ENCODE assay signal across 8 cellular contexts in genomic region chr19:2702170-2703076, GRCh38.
DNase-seq lines count a peak whose midpoint lies in the region; ATAC-seq lines count a peak whose summit lies in the region.

TSS of gene GNG7 (minus strand) at chr19:2702694. CDS start at chr19:2520688, 182,006 bp downstream.

- no peaks in the 10 kb centered on the region for H3K9me3 ChIP-seq in NT2/D1 (ENCODE audit: insufficient read depth, low read length)

- peak within 1 kb of the TSS; percentile 87 for H3K9ac ChIP-seq in NT2/D1 (ENCODE audit: insufficient read length, low read depth)

- no peaks in the 10 kb centered on the region for H3K27me3 ChIP-seq in NT2/D1 (ENCODE audit: insufficient read depth, insufficient read length)

- H3K36me3 ChIP-seq in NT2/D1 (ENCODE audit: insufficient read depth, insufficient read length, low read length) = no peaks in the 10 kb centered on the region

- peak within 1 kb of the TSS; percentile 69 for H3K4me3 ChIP-seq in NT2/D1 (ENCODE audit: insufficient read length, low read depth)

- peak; percentile 60 for ATAC-seq in HG03135 (IDR thresholded peaks at IDR 0.05; ENCODE audit: unreplicated experiment)

- DNase-seq in NCI-H524 (lab: John Stamatoyannopoulos, UW) (peak; percentile 35 to 77), NCI-H524 treated with DMSO at 0.1 percent for 48 hours (lab: John Stamatoyannopoulos, UW) (no peak), NT2/D1 (ENCODE audit: low read depth, low spot score) (peak; percentile 90), activated T-cell treated with anti-CD3 and anti-CD28 coated beads for 4 hours (peak; percentile 95), epidermal melanocyte (ENCODE audit: insufficient read length, low spot score) (peak; percentile 98), middle frontal gyrus (ENCODE audit: extremely low spot score, low spot score) (peak; percentile 92)
- DNase-seq in stimulated activated CD8-positive, alpha-beta memory T cell treated with anti-CD3 and anti-CD28 coated beads, Interleukin-15, amount 100 ng/mL, for 4 hours (ENCODE audit: low read depth in 2 of 2) = peak; percentile 85 to 89

- no peaks in the 10 kb centered on the region for H3K4me1 ChIP-seq in NT2/D1 (ENCODE audit: insufficient read depth, insufficient read length)
